In genomic region chr6:2467929-2468600, GRCh38 we compare ENCODE assay signal across 30 cellular contexts.
A peak's percentile ranks its signal among the peaks of the same experiment; 100 is the strongest.
DNase-seq lines count a peak whose midpoint lies in the region; ATAC-seq, FAIRE-seq and TF ChIP-seq lines count a peak whose summit lies in the region.
"Had no signal": no experiment of that assay in that cellular context is flagged by ENCODE, and none has a peak within 500 bp of the region (broad histone marks: within the 10 kb centered on the region; RNA-seq: fewer than 3 reads in every experiment).

No MANE protein-coding gene starts in this region.

- H3K4me1 ChIP-seq in HepG2 (ENCODE audit: insufficient read depth, low read length) (peaks cover 6% of the 10 kb centered on the region), right lobe of liver (no peaks in the 10 kb centered on the region)
- H3K4me1 ChIP-seq: Caco-2, SJCRH30 had no signal

- H3K27ac Mint-ChIP-seq in chondrocyte (ENCODE audit: unreplicated experiment) (peak overlapping the region; percentile 85), type B pancreatic cell (peak overlapping the region; percentile 20)
- H3K27ac Mint-ChIP-seq: B cell; CD8-positive, alpha-beta T cell had no signal

- intact Hi-C loops in HepG2 (cut with micrococcal nuclease; ENCODE audit: unreplicated experiment) (no loop called here), right lobe of liver (cut with DNase I) (no loop called here)

- no peak for ATAC-seq in HepG2
- no peak for ATAC-seq in right lobe of liver
- ATAC-seq: CD8-positive, alpha-beta T cell; Right ventricle myocardium inferior; SK-N-SH treated with all-trans-retinoic acid at 6 μM for 48 hours had no signal

- H3K27ac ChIP-seq in HepG2 (ENCODE audit: extremely low read length, insufficient read depth, low read length) (no peak overlapping the region), right lobe of liver (no peak overlapping the region)
- H3K27ac ChIP-seq: 22Rv1, C4-2B, PC-9, SJCRH30 had no signal

- no peak for TF ChIP-seq CTCF in HepG2 (CRISPR knock-in tag; IDR thresholded peaks at IDR 0.05)
- no peak for TF ChIP-seq CTCF in right lobe of liver (IDR thresholded peaks at IDR 0.05)
- no peak for TF ChIP-seq CTCF in chondrocyte (IDR thresholded peaks at IDR 0.05)
- TF ChIP-seq CTCF in type B pancreatic cell (conservative IDR thresholded peaks at IDR 0.05), result no peak

- H3K4me3 ChIP-seq in HepG2 (replicated peaks in 1 of 3; ENCODE audit: insufficient read depth in 1 of 3, low read depth in 2 of 3, low read length in 3 of 3) (no peak overlapping the region), right lobe of liver (no peak overlapping the region)
- H3K4me3 ChIP-seq: MG63, PC-9, SJCRH30 had no signal

- 20% methylated on average over 6 of the region's 6 CpGs for WGBS in HepG2 (ENCODE audit: low lambda C conversion rate)
- WGBS in right lobe of liver (ENCODE audit: insufficient coverage, low coverage, low lambda C conversion rate, missing lambda C conversion rate), result 26% methylated on average over 6 of the region's 6 CpGs

- FAIRE-seq in HepG2 (lab: Jason Lieb, UNC), result no peak
- FAIRE-seq: GM12891 had no signal

- no peaks in the 10 kb centered on the region for H3K27me3 Mint-ChIP-seq in chondrocyte (ENCODE audit: low read depth)
- peaks cover 35% of the 10 kb centered on the region for H3K27me3 Mint-ChIP-seq in type B pancreatic cell

- H3K4me2 ChIP-seq in HepG2 (ENCODE audit: low read depth, low read length), result no peak overlapping the region
- H3K4me2 ChIP-seq: PC-9 had no signal

- no TSS peak for BruUV-seq in HepG2 (replicated peaks; lab: Mats Ljungman, UMichigan)

- H2AFZ ChIP-seq in HepG2 (ENCODE audit: low read length), result no peak overlapping the region
- H2AFZ ChIP-seq: PC-9 had no signal

- H3K4me1 Mint-ChIP-seq in chondrocyte (ENCODE audit: low read depth) (peaks cover 24% of the 10 kb centered on the region), type B pancreatic cell (ENCODE audit: unreplicated experiment) (peaks cover 44% of the 10 kb centered on the region)
- H3K4me1 Mint-ChIP-seq: B cell had no signal

- TF ChIP-seq EP300 in HepG2 (IDR thresholded peaks at IDR 0.05; ENCODE audit: low read depth in 2 of 2, low read length in 2 of 2) (no peak), HepG2 (CRISPR knock-in tag; IDR thresholded peaks at IDR 0.05; ENCODE audit: borderline replicate concordance) (no peak)

- H3K79me2 ChIP-seq in HepG2 (ENCODE audit: insufficient read depth, low read length), result no peaks in the 10 kb centered on the region

- in situ Hi-C loops in HepG2 (cut with HindIII; ENCODE audit: extremely low pct_ligation_motif_present, low pct_unique_long_range_greater_than_20kb), result no loop called here

- H3K36me3 ChIP-seq in HepG2 (replicated peaks in 1 of 2; ENCODE audit: control insufficient read depth in 1 of 2, insufficient read depth in 2 of 2, low read length in 2 of 2) (no peaks in the 10 kb centered on the region), right lobe of liver (no peaks in the 10 kb centered on the region)
- H3K36me3 ChIP-seq: MG63, SJCRH30 had no signal

- no peak for TF ChIP-seq RAD21 in HepG2 (CRISPR knock-in tag; IDR thresholded peaks at IDR 0.05)

- H3K36me3 Mint-ChIP-seq in chondrocyte (ENCODE audit: low read depth), result no peaks in the 10 kb centered on the region
- H3K36me3 Mint-ChIP-seq in type B pancreatic cell, result no peaks in the 10 kb centered on the region
- H3K36me3 Mint-ChIP-seq: CD8-positive, alpha-beta T cell had no signal

- no peaks in the 10 kb centered on the region for H4K20me1 ChIP-seq in HepG2 (ENCODE audit: insufficient read depth, low read length)

- no peaks in the 10 kb centered on the region for H3K9me3 ChIP-seq in HepG2 (ENCODE audit: low read length)
- H3K9me3 ChIP-seq in right lobe of liver, result no peaks in the 10 kb centered on the region
- H3K9me3 ChIP-seq: Caco-2, MG63, SJCRH30 had no signal

- peaks cover 5 to 23% of the 10 kb centered on the region in 2 experiments; a peak in 2 of 5 replicates for H3K27me3 ChIP-seq in HepG2 (ENCODE audit: control insufficient read depth in 1 of 2, insufficient read depth in 2 of 2, low read length in 2 of 2)
- H3K27me3 ChIP-seq in right lobe of liver, result no peaks in the 10 kb centered on the region
- H3K27me3 ChIP-seq: MG63, SJCRH30 had no signal

- H3K9ac ChIP-seq in HepG2 (ENCODE audit: insufficient read depth, low read depth, low read length), result no peak overlapping the region

- TF ChIP-seq POLR2A in HepG2 (IDR thresholded peaks at IDR 0.05; ENCODE audit: insufficient read depth in 1 of 2, low read depth in 2 of 2, low read length in 2 of 2), result no peak
- TF ChIP-seq POLR2A in right lobe of liver (IDR thresholded peaks at IDR 0.05), result no peak

- H3K4me3 Mint-ChIP-seq in chondrocyte (ENCODE audit: unreplicated experiment) (no peak overlapping the region), type B pancreatic cell (peak overlapping the region; percentile 27)
- H3K4me3 Mint-ChIP-seq: B cell; CD8-positive, alpha-beta T cell had no signal

- CTCF ChIA-PET in HepG2 (lab: Yijun Ruan, JAX; ENCODE audit: low intra/inter-chr PET ratio, low total read pairs), result no interaction called here

- POLR2A ChIA-PET in HepG2 (lab: Yijun Ruan, JAX), result no interaction called here

- DNase-seq in HepG2 (ENCODE audit: low spot score), result no peak
- DNase-seq in right lobe of liver, result no peak
- DNase-seq in chondrocyte (ENCODE audit: low spot score), result no peak
- DNase-seq in left kidney (ENCODE audit: low read depth, low spot score), result peak; percentile 29
- DNase-seq in type B pancreatic cell (ENCODE audit: extremely low spot score, unreplicated experiment), result no peak
- DNase-seq in activated CD4-positive, alpha-beta T cell treated with anti-CD3 and anti-CD28 coated beads for 48 hours, result no peak
- DNase-seq in NCI-H2196 treated with DMSO at 0.1 percent for 48 hours (lab: John Stamatoyannopoulos, UW; ENCODE audit: unreplicated experiment), result no peak
- DNase-seq in NCI-H1694 (lab: John Stamatoyannopoulos, UW), result no peak
- DNase-seq: Caco-2; CD8-positive, alpha-beta T cell; GDM1; GOT3; KG1; MG63; NCI-H1048; NCI-H1417; NCI-H187 treated with DMSO at 0.1 percent for 48 hours; NCI-H2107; NCI-H446 treated with DMSO at 0.1 percent for 48 hours; NCI-H526; NCI-H82; NK-92 treated with Interleukin-12 subunit alpha and Interleukin-12 subunit beta, amount 100 ng/mL, for 24 hours; SJCRH30 had no signal

- H3K9me3 Mint-ChIP-seq in chondrocyte (ENCODE audit: low read depth) (no peaks in the 10 kb centered on the region), type B pancreatic cell (no peaks in the 10 kb centered on the region)
- H3K9me3 Mint-ChIP-seq: CD8-positive, alpha-beta T cell had no signal

TF ChIP-seq in HepG2, 621 proteins besides CTCF, POLR2A, EP300 and RAD21:
- TF ChIP-seq ZSCAN12 (CRISPR knock-in tag; IDR thresholded peaks at IDR 0.05) (no peak), NONO (IDR thresholded peaks at IDR 0.05) (0 out of 2 replicates have a peak, but pooled peaks have one; percentile 44), NONO (CRISPR knock-in tag; conservative IDR thresholded peaks at IDR 0.05) (no peak)
TF ChIP-seq in HepG2: peak in this region for 1.
